25 cellular contexts compared by ENCODE assay signal in genomic region chr7:33262476-33262875, GRCh38.
DNase-seq lines count a peak whose midpoint lies in the region; ATAC-seq and TF ChIP-seq lines count a peak whose summit lies in the region.
"Had no signal": no experiment of that assay in that cellular context is flagged by ENCODE, and none has a peak within 500 bp of the region (broad histone marks: within the 10 kb centered on the region; RNA-seq: fewer than 3 reads in every experiment).

No MANE protein-coding gene starts in this region.

- H3K27ac ChIP-seq in GM23338 (ENCODE audit: low read depth) (no peak overlapping the region), mammary epithelial cell (ENCODE audit: insufficient read depth, low read depth, low read length) (no peak overlapping the region), aorta (ENCODE audit: low read depth in 1 of 2, low read length in 2 of 2) (no peak overlapping the region)
- H3K27ac ChIP-seq: coronary artery, esophagus squamous epithelium, sigmoid colon, thoracic aorta, vagina had no signal

- no peaks in the 10 kb centered on the region for H3K27me3 Mint-ChIP-seq in GM23338 (ENCODE audit: insufficient read depth, low read depth, poor library complexity)
- no peaks in the 10 kb centered on the region for H3K27me3 Mint-ChIP-seq in activated CD4-positive, alpha-beta T cell treated with anti-CD3 and anti-CD28 coated beads, Interleukin-2, amount 10 ng/mL, durations not matched to agents 7 days and 5 days
- H3K27me3 Mint-ChIP-seq: progenitor cell of endocrine pancreas had no signal

- POLR2A ChIA-PET in activated CD4-positive, alpha-beta T cell treated with anti-CD3 and anti-CD28 coated beads, Interleukin-2, amount 10 ng/mL, durations not matched to agents 7 days and 5 days (lab: Charles Lee) = interaction anchor here (0.5 kb wide), 1 partner anchor 962 kb away, joined by 4 read pairs; no protein-coding TSS in a partner anchor

- H4K20me1 ChIP-seq in GM23338 (replicated peaks; ENCODE audit: insufficient read depth) (no peaks in the 10 kb centered on the region), mammary epithelial cell (ENCODE audit: insufficient read depth, low read length) (no peaks in the 10 kb centered on the region)

- H3K9me3 ChIP-seq in MG63 (no peaks in the 10 kb centered on the region; the same call in 1 of the 2 replicates), mammary epithelial cell (replicated peaks; ENCODE audit: insufficient read depth, low read length) (no peaks in the 10 kb centered on the region), aorta (ENCODE audit: control insufficient read depth, low read length) (no peaks in the 10 kb centered on the region)
- H3K9me3 ChIP-seq: esophagus squamous epithelium, sigmoid colon, thoracic aorta, vagina had no signal

- no peak overlapping the region for H3K27ac Mint-ChIP-seq in GM23338
- no peak overlapping the region for H3K27ac Mint-ChIP-seq in activated CD4-positive, alpha-beta T cell treated with anti-CD3 and anti-CD28 coated beads, Interleukin-2, amount 10 ng/mL, durations not matched to agents 7 days and 5 days
- H3K27ac Mint-ChIP-seq: progenitor cell of endocrine pancreas had no signal

- TF ChIP-seq CTCF in GM23338 (conservative IDR thresholded peaks at IDR 0.05; ENCODE audit: low read depth in 2 of 2) (no peak), mammary epithelial cell (conservative IDR thresholded peaks at IDR 0.05 in 1 of 2, IDR thresholded peaks at IDR 0.05 in 1 of 2; ENCODE audit: extremely low read depth in 1 of 2, insufficient read depth in 1 of 2, low read depth in 1 of 2, low read length in 2 of 2) (no peak)

- H3K79me2 ChIP-seq in GM23338 (replicated peaks; ENCODE audit: insufficient read depth) (no peaks in the 10 kb centered on the region), mammary epithelial cell (ENCODE audit: insufficient read depth, low read length) (no peaks in the 10 kb centered on the region)

- WGBS in mammary epithelial cell (ENCODE audit: low coverage, missing lambda C conversion rate) = 85% methylated on average over 3 of the region's 3 CpGs
- WGBS in aorta, 2 donors = 93 to 94% methylated on average over 3 of the region's 3 CpGs

- H3K4me3 Mint-ChIP-seq in GM23338 = no peak overlapping the region
- H3K4me3 Mint-ChIP-seq in activated CD4-positive, alpha-beta T cell treated with anti-CD3 and anti-CD28 coated beads, Interleukin-2, amount 10 ng/mL, durations not matched to agents 7 days and 5 days = no peak overlapping the region

- no peak overlapping the region for H3K4me3 ChIP-seq in GM23338
- H3K4me3 ChIP-seq in MG63 = no peak overlapping the region
- H3K4me3 ChIP-seq in mammary epithelial cell (replicated peaks in 1 of 3; ENCODE audit: insufficient read depth in 1 of 3, low read depth in 2 of 3, low read length in 3 of 3) = no peak overlapping the region
- H3K4me3 ChIP-seq in aorta (ENCODE audit: low read length in 2 of 2) = no peak overlapping the region
- H3K4me3 ChIP-seq: coronary artery, esophagus squamous epithelium, sigmoid colon, thoracic aorta, vagina had no signal

- H3K4me1 ChIP-seq in GM23338 (ENCODE audit: insufficient read depth) (peaks cover 21% of the 10 kb centered on the region), mammary epithelial cell (ENCODE audit: insufficient read depth, low read length) (no peaks in the 10 kb centered on the region), aorta (ENCODE audit: control insufficient read depth in 1 of 2, insufficient read depth in 2 of 2, low read length in 2 of 2) (no peaks in the 10 kb centered on the region)
- H3K4me1 ChIP-seq: esophagus squamous epithelium, vagina had no signal

- no peak overlapping the region for H3K9ac ChIP-seq in mammary epithelial cell (ENCODE audit: insufficient read depth, low read length)

- no peak overlapping the region for H2AFZ ChIP-seq in GM23338
- H2AFZ ChIP-seq in mammary epithelial cell (ENCODE audit: low read depth, low read length) = no peak overlapping the region

- H3F3A ChIP-seq in GM23338 (replicated peaks; ENCODE audit: low read depth) = no peaks in the 10 kb centered on the region

- no peaks in the 10 kb centered on the region for H3K27me3 ChIP-seq in GM23338 (ENCODE audit: insufficient read depth)
- H3K27me3 ChIP-seq in MG63 = no peaks in the 10 kb centered on the region
- H3K27me3 ChIP-seq in mammary epithelial cell (ENCODE audit: insufficient read depth, low read length) = no peaks in the 10 kb centered on the region
- H3K27me3 ChIP-seq in aorta (ENCODE audit: control insufficient read depth in 1 of 2, insufficient read depth in 2 of 2, low read length in 1 of 2) = no peaks in the 10 kb centered on the region
- H3K27me3 ChIP-seq: esophagus squamous epithelium, sigmoid colon, vagina had no signal

- H3K36me3 ChIP-seq in GM23338 (ENCODE audit: insufficient read depth) (no peaks in the 10 kb centered on the region), MG63 (peaks cover 8% of the 10 kb centered on the region; the same call in 1 of the 2 replicates), mammary epithelial cell (ENCODE audit: insufficient read depth, low read length) (no peaks in the 10 kb centered on the region), aorta (ENCODE audit: control insufficient read depth in 1 of 2, insufficient read depth in 2 of 2, low read length in 1 of 2) (no peaks in the 10 kb centered on the region)
- H3K36me3 ChIP-seq: esophagus squamous epithelium, sigmoid colon, thoracic aorta, vagina had no signal

- ATAC-seq in GM23338 (peak; percentile 70), aorta (ENCODE audit: low FRiP score) (no peak)
- ATAC-seq: stimulated activated naive CD8-positive, alpha-beta T cell treated with anti-CD3 and anti-CD28 coated beads, Interleukin-15, Interleukin-2, amounts not matched to agents 100 U/mL and 50 U/mL, for 24 hours had no signal

- intact Hi-C loops in mammary epithelial cell (cut with micrococcal nuclease) = no loop called here
- intact Hi-C loops in aorta (cut with DNase I) = no loop called here
- intact Hi-C loops in posterior cingulate gyrus (cut with DNase I) = no loop called here

- CTCF ChIA-PET in mammary epithelial cell (lab: Charles Lee; ENCODE audit: low non-redundant PET) = no interaction called here
- CTCF ChIA-PET in activated CD4-positive, alpha-beta T cell treated with anti-CD3 and anti-CD28 coated beads, Interleukin-2, amount 10 ng/mL, durations not matched to agents 7 days and 5 days (lab: Charles Lee) = no interaction called here

- no TSS peak for BruUV-seq in mammary epithelial cell (replicated peaks; lab: Mats Ljungman, UMichigan)

- peaks cover 16% of the 10 kb centered on the region for H3K4me1 Mint-ChIP-seq in GM23338
- peaks cover 10% of the 10 kb centered on the region for H3K4me1 Mint-ChIP-seq in activated CD4-positive, alpha-beta T cell treated with anti-CD3 and anti-CD28 coated beads, Interleukin-2, amount 10 ng/mL, durations not matched to agents 7 days and 5 days

- no peaks in the 10 kb centered on the region for H3K9me3 Mint-ChIP-seq in GM23338
- no peaks in the 10 kb centered on the region for H3K9me3 Mint-ChIP-seq in activated CD4-positive, alpha-beta T cell treated with anti-CD3 and anti-CD28 coated beads, Interleukin-2, amount 10 ng/mL, durations not matched to agents 7 days and 5 days

- dilution Hi-C loops in mammary epithelial cell (cut with HindIII; ENCODE audit: low sequenced_read_pairs) = no loop called here

- no peaks in the 10 kb centered on the region for H3K36me3 Mint-ChIP-seq in GM23338 (ENCODE audit: low read depth)
- H3K36me3 Mint-ChIP-seq in activated CD4-positive, alpha-beta T cell treated with anti-CD3 and anti-CD28 coated beads, Interleukin-2, amount 10 ng/mL, durations not matched to agents 7 days and 5 days (ENCODE audit: low read depth) = no peaks in the 10 kb centered on the region

- DNase-seq in GM23338 (ENCODE audit: low spot score) = peak; percentile 22
- DNase-seq in MG63 = peak; percentile 51
- peak; percentile 1 for DNase-seq in mammary epithelial cell
- peak; percentile 55 for DNase-seq in islet precursor cell
- no peak for DNase-seq in aorta
- no peak for DNase-seq in OCI-M2 (lab: John Stamatoyannopoulos, UW; ENCODE audit: unreplicated experiment)
- no peak for DNase-seq in activated CD4-positive, alpha-beta T cell treated with anti-CD3 and anti-CD28 coated beads, Interleukin-2, amount 10 ng/mL, durations not matched to agents 7 days and 5 days
- DNase-seq in posterior cingulate gyrus = no peak
- DNase-seq: activated CD8-positive, alpha-beta memory T cell treated with anti-CD3 and anti-CD28 coated beads for 24 hours; activated gamma-delta T cell treated with Interleukin-2 at 50 U/mL for 16 hours; activated T-cell treated with anti-CD3 and anti-CD28 coated beads, Interleukin-2, amount 50 U/mL, for 1 hour; C1 segment of cervical spinal cord; esophagus squamous epithelium; Kasumi-1; NCI-H1436; NCI-H510A; SIG-M5; sigmoid colon; stimulated activated CD4-positive, alpha-beta T cell treated with anti-CD3 and anti-CD28 coated beads, Interleukin-15, amount 100 ng/mL, for 24 hours; stimulated activated naive CD8-positive, alpha-beta T cell treated with anti-CD3 and anti-CD28 coated beads, Interleukin-15, Interleukin-2, amounts not matched to agents 100 U/mL and 50 U/mL, for 24 hours; SW 1271 had no signal

- in situ Hi-C loops in mammary epithelial cell (cut with MboI; ENCODE audit: low sequenced_read_pairs in 2 of 2) = no loop called here

- H3K4me2 ChIP-seq in GM23338 (0 out of 2 replicates have a peak overlapping the region, but pooled peaks have one; percentile 17), mammary epithelial cell (ENCODE audit: insufficient read depth, low read depth, low read length) (no peak overlapping the region)

- no peaks in the 10 kb centered on the region for H3K9me2 ChIP-seq in GM23338 (ENCODE audit: insufficient read depth)

TF ChIP-seq in GM23338, 12 proteins besides CTCF, POLR2A, EP300 and RAD21 (continues in another document):
- TF ChIP-seq POLR2AphosphoS5 (IDR thresholded peaks at IDR 0.05; ENCODE audit: low read depth) = no peak
- TF ChIP-seq EZH2phosphoT487 (IDR thresholded peaks at IDR 0.05; ENCODE audit: unreplicated experiment) = no peak

Comparison
In these comparisons a context has a peak if more than half of its experiments do, and no peak if none do; other contexts are left out.
1. DNase-seq: peak in GM23338 (single experiment), MG63 (single experiment), mammary epithelial cell (single experiment) and islet precursor cell (single experiment); none in aorta (0 of 2), OCI-M2 (single experiment), activated CD4-positive, alpha-beta T cell treated with anti-CD3 and anti-CD28 coated beads, Interleukin-2, amount 10 ng/mL, durations not matched to agents 7 days and 5 days (single experiment) and posterior cingulate gyrus (0 of 10).